Comparison of ENCODE assay signal across 1 cellular context in genomic region chr3:67033091-67033490, GRCh38.
TF ChIP-seq lines count a peak whose summit lies in the region.

No MANE protein-coding gene starts in this region.

TF ChIP-seq in H1, 55 proteins besides CTCF, POLR2A, EP300 and RAD21 (continued from another document):
- TF ChIP-seq TBP (IDR thresholded peaks at IDR 0.05; ENCODE audit: low read depth, low read length) (no peak), KDM1A (IDR thresholded peaks at IDR 0.05; ENCODE audit: borderline replicate concordance, low read length) (no peak), CHD2 (IDR thresholded peaks at IDR 0.05; ENCODE audit: low read length) (no peak), CREB1 (IDR thresholded peaks at IDR 0.05) (no peak), HDAC6 (IDR thresholded peaks at IDR 0.05; ENCODE audit: low read depth, low read length) (no peak), CTBP2 (IDR thresholded peaks at IDR 0.05; ENCODE audit: borderline replicate concordance, insufficient read depth, insufficient read length, low read length) (no peak), MAX (IDR thresholded peaks at IDR 0.05) (no peak), SAP30 (IDR thresholded peaks at IDR 0.05; ENCODE audit: insufficient read depth, insufficient replicate concordance, low read length) (no peak), PHF8 (conservative IDR thresholded peaks at IDR 0.05; ENCODE audit: low read depth, low read length) (no peak), SIX5 (IDR thresholded peaks at IDR 0.05; ENCODE audit: low read depth, low read length) (no peak), RXRA (IDR thresholded peaks at IDR 0.05; ENCODE audit: insufficient read depth, low read depth, low read length) (no peak)
